ENCODE assay signal across 28 cellular contexts in the genomic region with DNA sequence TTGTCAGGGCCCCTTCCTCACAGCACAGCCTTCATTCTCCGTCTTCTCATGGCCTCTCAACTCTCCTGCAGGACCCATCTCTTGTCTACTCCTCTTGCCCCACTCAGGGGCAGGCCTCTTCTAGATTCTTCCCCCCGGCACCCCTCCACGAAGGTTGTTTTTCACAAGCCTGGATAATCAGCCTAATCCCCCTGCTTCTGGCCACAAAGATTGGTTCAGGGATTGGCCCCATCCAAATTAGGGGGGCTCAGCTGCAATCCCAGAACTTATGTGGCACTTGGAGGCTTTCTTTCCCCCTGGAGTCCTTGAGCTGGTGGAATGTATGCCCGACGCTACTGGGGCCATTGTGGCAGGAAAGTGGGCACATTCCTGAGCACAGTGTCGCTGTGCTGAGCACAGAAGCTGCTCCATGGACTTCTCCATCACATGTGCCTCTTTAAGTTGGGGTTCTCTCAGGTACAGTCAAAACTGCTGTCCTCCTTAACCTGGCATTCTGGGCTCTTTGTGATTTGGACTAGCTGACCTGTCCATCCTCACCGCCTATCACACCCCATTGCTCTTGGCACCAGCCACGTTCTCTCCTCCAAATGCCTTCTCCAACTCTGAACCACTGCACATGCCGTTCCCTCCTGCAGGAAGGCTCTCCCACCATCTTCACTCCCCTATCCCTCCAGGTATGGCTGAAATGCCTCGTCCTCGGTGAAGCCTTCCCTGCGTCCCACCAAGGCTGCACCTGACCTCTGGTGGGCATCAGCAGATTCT.
DNase-seq lines count a peak whose midpoint lies in the region; ATAC-seq, FAIRE-seq and TF ChIP-seq lines count a peak whose summit lies in the region.
"Had no signal": no experiment of that assay in that cellular context is flagged by ENCODE, and none has a peak within 500 bp of the region (broad histone marks: within the 10 kb centered on the region; RNA-seq: fewer than 3 reads in every experiment).

No MANE protein-coding gene starts in this region.

- intact Hi-C loops in natural killer cell (cut with micrococcal nuclease): no loop called here

- H3K4me3 Mint-ChIP-seq in activated naive CD8-positive, alpha-beta T cell treated with anti-CD3 and anti-CD28 coated beads, Interleukin-2, amount 10 ng/mL, durations not matched to agents 7 days and 5 days: no peak overlapping the region
- no peak overlapping the region for H3K4me3 Mint-ChIP-seq in activated naive CD8-positive, alpha-beta T cell treated with anti-CD3 and anti-CD28 coated beads for 36 hours
- no peak overlapping the region for H3K4me3 Mint-ChIP-seq in activated naive CD8-positive, alpha-beta T cell treated with anti-CD3 and anti-CD28 coated beads, Interleukin-2, amount 50 U/mL, for 24 hours
- H3K4me3 Mint-ChIP-seq in natural killer cell (no peak overlapping the region), type B pancreatic cell (no peak overlapping the region)
- H3K4me3 Mint-ChIP-seq: activated naive CD4-positive, alpha-beta T cell treated with anti-CD3 and anti-CD28 coated beads for 36 hours; dendritic cell treated with granulocyte-macrophage colony-stimulating factor and Interleukin-4, amounts not matched to agents 40 ng/mL and 50 ng/mL, for 4 days; naive B cell had no signal

- no peak overlapping the region for H3K27ac ChIP-seq in brain microvascular endothelial cell
- H3K27ac ChIP-seq: gastroesophageal sphincter, left lung, pancreas, spleen, upper lobe of left lung had no signal

- ATAC-seq in activated naive CD8-positive, alpha-beta T cell treated with anti-CD3 and anti-CD28 coated beads, Interleukin-2, amount 10 ng/mL, durations not matched to agents 7 days and 5 days (ENCODE audit: low read depth): no peak
- ATAC-seq in activated naive CD8-positive, alpha-beta T cell treated with anti-CD3 and anti-CD28 coated beads, Interleukin-2, amount 50 U/mL, for 24 hours: no peak
- ATAC-seq in natural killer cell: no peak
- ATAC-seq: gastroesophageal sphincter, left lung, Panc1, pancreas had no signal

- H3K36me3 Mint-ChIP-seq in activated naive CD8-positive, alpha-beta T cell treated with anti-CD3 and anti-CD28 coated beads, Interleukin-2, amount 10 ng/mL, durations not matched to agents 7 days and 5 days: no peaks in the 10 kb centered on the region
- no peaks in the 10 kb centered on the region for H3K36me3 Mint-ChIP-seq in activated naive CD8-positive, alpha-beta T cell treated with anti-CD3 and anti-CD28 coated beads for 36 hours
- H3K36me3 Mint-ChIP-seq in activated naive CD8-positive, alpha-beta T cell treated with anti-CD3 and anti-CD28 coated beads, Interleukin-2, amount 50 U/mL, for 24 hours (ENCODE audit: low read depth): no peaks in the 10 kb centered on the region
- H3K36me3 Mint-ChIP-seq in natural killer cell (no peaks in the 10 kb centered on the region), type B pancreatic cell (no peaks in the 10 kb centered on the region)

- no peak overlapping the region for H3K4me3 ChIP-seq in brain microvascular endothelial cell (ENCODE audit: low read depth, low read length)
- H3K4me3 ChIP-seq: gastroesophageal sphincter, HAP-1, left lung, pancreas, spleen, upper lobe of left lung had no signal

- H3K27me3 ChIP-seq in brain microvascular endothelial cell (replicated peaks): no peaks in the 10 kb centered on the region
- H3K27me3 ChIP-seq: upper lobe of left lung had no signal

- POLR2A ChIA-PET in activated naive CD8-positive, alpha-beta T cell treated with anti-CD3 and anti-CD28 coated beads, Interleukin-2, amount 10 ng/mL, durations not matched to agents 7 days and 5 days (lab: Charles Lee): no interaction called here

- H3K36me3 ChIP-seq in brain microvascular endothelial cell (replicated peaks): no peaks in the 10 kb centered on the region
- H3K36me3 ChIP-seq: gastroesophageal sphincter, HAP-1, left lung, pancreas, spleen, upper lobe of left lung had no signal

- no peaks in the 10 kb centered on the region for H3K27me3 Mint-ChIP-seq in activated naive CD8-positive, alpha-beta T cell treated with anti-CD3 and anti-CD28 coated beads, Interleukin-2, amount 10 ng/mL, durations not matched to agents 7 days and 5 days
- peaks cover 3% of the 10 kb centered on the region for H3K27me3 Mint-ChIP-seq in activated naive CD8-positive, alpha-beta T cell treated with anti-CD3 and anti-CD28 coated beads for 36 hours
- peaks cover 5% of the 10 kb centered on the region for H3K27me3 Mint-ChIP-seq in activated naive CD8-positive, alpha-beta T cell treated with anti-CD3 and anti-CD28 coated beads, Interleukin-2, amount 50 U/mL, for 24 hours
- H3K27me3 Mint-ChIP-seq in natural killer cell (ENCODE audit: low read depth in 2 of 2) (peaks cover 0 to 3% of the 10 kb centered on the region in 2 donors), type B pancreatic cell (peaks cover 10% of the 10 kb centered on the region)

- peaks cover 8% of the 10 kb centered on the region for H3K4me1 Mint-ChIP-seq in activated naive CD8-positive, alpha-beta T cell treated with anti-CD3 and anti-CD28 coated beads, Interleukin-2, amount 10 ng/mL, durations not matched to agents 7 days and 5 days
- H3K4me1 Mint-ChIP-seq in activated naive CD8-positive, alpha-beta T cell treated with anti-CD3 and anti-CD28 coated beads for 36 hours: peaks cover 10% of the 10 kb centered on the region
- peaks cover 12% of the 10 kb centered on the region for H3K4me1 Mint-ChIP-seq in activated naive CD8-positive, alpha-beta T cell treated with anti-CD3 and anti-CD28 coated beads, Interleukin-2, amount 50 U/mL, for 24 hours
- H3K4me1 Mint-ChIP-seq in natural killer cell: peaks cover 10 to 23% of the 10 kb centered on the region in 2 donors
- no peaks in the 10 kb centered on the region for H3K4me1 Mint-ChIP-seq in type B pancreatic cell (ENCODE audit: unreplicated experiment)
- H3K4me1 Mint-ChIP-seq: naive B cell had no signal

- DNase-seq in activated naive CD8-positive, alpha-beta T cell treated with anti-CD3 and anti-CD28 coated beads, Interleukin-2, amount 10 ng/mL, durations not matched to agents 7 days and 5 days: no peak
- DNase-seq in activated naive CD8-positive, alpha-beta T cell treated with anti-CD3 and anti-CD28 coated beads for 36 hours: no peak
- no peak for DNase-seq in activated naive CD8-positive, alpha-beta T cell treated with anti-CD3 and anti-CD28 coated beads, Interleukin-2, amount 50 U/mL, for 24 hours
- peak; percentile 1 for DNase-seq in natural killer cell
- peak; percentile 55 for DNase-seq in type B pancreatic cell (ENCODE audit: extremely low spot score, unreplicated experiment)
- no peak for DNase-seq in brain microvascular endothelial cell
- DNase-seq in frontal cortex (ENCODE audit: low spot score in 2 of 2): no peak
- DNase-seq: activated naive CD4-positive, alpha-beta T cell treated with anti-CD3 and anti-CD28 coated beads for 36 hours; activated T-cell treated with anti-CD3 and anti-CD28 coated beads, Interleukin-2, amount 50 U/mL, for 1 hour; anterior cingulate cortex; central memory CD4-positive, alpha-beta T cell; DMS153; GF-D8; left lung; naive B cell; NCI-H1092; NCI-H187; NCI-H524 treated with DMSO at 0.1 percent for 48 hours; SHP77; stimulated activated CD4-positive, alpha-beta T cell treated with anti-CD3 and anti-CD28 coated beads, Interleukin-2, amount 100 ng/mL, for 48 hours had no signal

- peak overlapping the region; percentile 56 for H3K27ac Mint-ChIP-seq in activated naive CD8-positive, alpha-beta T cell treated with anti-CD3 and anti-CD28 coated beads, Interleukin-2, amount 10 ng/mL, durations not matched to agents 7 days and 5 days
- no peak overlapping the region for H3K27ac Mint-ChIP-seq in activated naive CD8-positive, alpha-beta T cell treated with anti-CD3 and anti-CD28 coated beads for 36 hours
- peak overlapping the region; percentile 54 for H3K27ac Mint-ChIP-seq in activated naive CD8-positive, alpha-beta T cell treated with anti-CD3 and anti-CD28 coated beads, Interleukin-2, amount 50 U/mL, for 24 hours
- H3K27ac Mint-ChIP-seq in natural killer cell: no peak overlapping the region
- peak overlapping the region; percentile 48 for H3K27ac Mint-ChIP-seq in type B pancreatic cell
- H3K27ac Mint-ChIP-seq: activated naive CD4-positive, alpha-beta T cell treated with anti-CD3 and anti-CD28 coated beads for 36 hours; dendritic cell treated with granulocyte-macrophage colony-stimulating factor and Interleukin-4, amounts not matched to agents 40 ng/mL and 50 ng/mL, for 4 days had no signal

- FAIRE-seq in frontal cortex (lab: Jason Lieb, UNC): no peak
- FAIRE-seq: endometrium, pancreas had no signal

- H3K9me3 Mint-ChIP-seq in activated naive CD8-positive, alpha-beta T cell treated with anti-CD3 and anti-CD28 coated beads, Interleukin-2, amount 10 ng/mL, durations not matched to agents 7 days and 5 days: no peaks in the 10 kb centered on the region
- no peaks in the 10 kb centered on the region for H3K9me3 Mint-ChIP-seq in activated naive CD8-positive, alpha-beta T cell treated with anti-CD3 and anti-CD28 coated beads for 36 hours
- no peaks in the 10 kb centered on the region for H3K9me3 Mint-ChIP-seq in activated naive CD8-positive, alpha-beta T cell treated with anti-CD3 and anti-CD28 coated beads, Interleukin-2, amount 50 U/mL, for 24 hours
- H3K9me3 Mint-ChIP-seq in natural killer cell: no peaks in the 10 kb centered on the region
- H3K9me3 Mint-ChIP-seq in type B pancreatic cell: no peaks in the 10 kb centered on the region
- H3K9me3 Mint-ChIP-seq: activated naive CD4-positive, alpha-beta T cell treated with anti-CD3 and anti-CD28 coated beads for 36 hours; dendritic cell treated with granulocyte-macrophage colony-stimulating factor and Interleukin-4, amounts not matched to agents 40 ng/mL and 50 ng/mL, for 4 days had no signal

- TF ChIP-seq CTCF in natural killer cell (IDR thresholded peaks at IDR 0.05) (no peak), type B pancreatic cell (conservative IDR thresholded peaks at IDR 0.05) (no peak), brain microvascular endothelial cell (IDR thresholded peaks at IDR 0.05; ENCODE audit: low read depth, low read length, missing control alignments) (no peak)

- in situ Hi-C loops in brain microvascular endothelial cell (cut with HindIII; ENCODE audit: low pct_ligation_motif_present, low sequenced_read_pairs): no loop called here

Comparison
In these comparisons a context has a peak if more than half of its experiments do, and no peak if none do; other contexts are left out.
1. H3K27ac Mint-ChIP-seq: peak in activated naive CD8-positive, alpha-beta T cell treated with anti-CD3 and anti-CD28 coated beads, Interleukin-2, amount 10 ng/mL, durations not matched to agents 7 days and 5 days (single experiment), activated naive CD8-positive, alpha-beta T cell treated with anti-CD3 and anti-CD28 coated beads, Interleukin-2, amount 50 U/mL, for 24 hours (single experiment) and type B pancreatic cell (single experiment); none in activated naive CD8-positive, alpha-beta T cell treated with anti-CD3 and anti-CD28 coated beads for 36 hours (single experiment) and natural killer cell (0 of 2).
2. DNase-seq: peak in natural killer cell (single experiment) and type B pancreatic cell (single experiment); none in activated naive CD8-positive, alpha-beta T cell treated with anti-CD3 and anti-CD28 coated beads, Interleukin-2, amount 10 ng/mL, durations not matched to agents 7 days and 5 days (single experiment), activated naive CD8-positive, alpha-beta T cell treated with anti-CD3 and anti-CD28 coated beads for 36 hours (single experiment), activated naive CD8-positive, alpha-beta T cell treated with anti-CD3 and anti-CD28 coated beads, Interleukin-2, amount 50 U/mL, for 24 hours (single experiment), brain microvascular endothelial cell (single experiment) and frontal cortex (0 of 2).